In genomic region chr5:125700380-125700856, GRCh38 we compare ENCODE assay signal across 12 cellular contexts.
DNase-seq lines count a peak whose midpoint lies in the region; ATAC-seq and TF ChIP-seq lines count a peak whose summit lies in the region.
"Had no signal": no experiment of that assay in that cellular context is flagged by ENCODE, and none has a peak within 500 bp of the region (broad histone marks: within the 10 kb centered on the region; RNA-seq: fewer than 3 reads in every experiment).

No MANE protein-coding gene starts in this region.

- TF ChIP-seq CTCF in fibroblast of mammary gland (conservative IDR thresholded peaks at IDR 0.05; ENCODE audit: control insufficient read depth, insufficient read depth, low read depth, low read length), result no peak

- peak; percentile 7 for DNase-seq in HK-2 (ENCODE audit: unreplicated experiment)
- DNase-seq in NCI-H774 (lab: John Stamatoyannopoulos, UW), result peak; percentile 69
- peak; percentile 21 for DNase-seq in fibroblast of mammary gland (ENCODE audit: low read depth)
- DNase-seq in renal cortical epithelial cell (ENCODE audit: low read depth), result peak; percentile 74
- no peak for DNase-seq in NCI-H446 treated with DMSO at 0.1 percent for 48 hours (lab: John Stamatoyannopoulos, UW)
- DNase-seq in H7, result no peak
- no peak for DNase-seq in CD1c-positive myeloid dendritic cell (ENCODE audit: extremely low spot score)
- DNase-seq: activated B cell treated with CpG ODN at 0.5 μM for 24 hours, caudate nucleus, H9 had no signal

- H3K27me3 ChIP-seq in H7 (ENCODE audit: control insufficient read depth, insufficient read depth, low read length), result no peaks in the 10 kb centered on the region; the same call in 1 of the 2 replicates

- ATAC-seq in GM18520 (IDR thresholded peaks at IDR 0.05; ENCODE audit: unreplicated experiment), result no peak
- ATAC-seq: K562 had no signal

- H3K4me3 ChIP-seq in fibroblast of mammary gland (ENCODE audit: control insufficient read depth, low read depth, low read length) (no peak overlapping the region), H7 (ENCODE audit: insufficient read depth, low read depth, low read length) (no peak overlapping the region)
- H3K4me3 ChIP-seq: K562 had no signal

- H3K36me3 ChIP-seq in H7 (replicated peaks; ENCODE audit: control insufficient read depth, insufficient read depth, low read length), result no peaks in the 10 kb centered on the region

Comparison
In these comparisons a context has a peak if more than half of its experiments do, and no peak if none do; other contexts are left out.
1. DNase-seq: peak in HK-2 (single experiment), NCI-H774 (single experiment), fibroblast of mammary gland (single experiment) and renal cortical epithelial cell (single experiment); none in NCI-H446 treated with DMSO at 0.1 percent for 48 hours (single experiment), H7 (single experiment) and CD1c-positive myeloid dendritic cell (single experiment).